ENCODE assay signal across 1 cellular context in genomic region chr3:196193738-196194541, GRCh38.
TF ChIP-seq lines count a peak whose summit lies in the region.

No MANE protein-coding gene starts in this region.

TF ChIP-seq in K562, 482 proteins besides CTCF, POLR2A, EP300 and RAD21 (continued from another document and continues in another):
- TF ChIP-seq ZNF512 (tag; IDR thresholded peaks at IDR 0.05) (no peak), ZNF699 (CRISPR knock-in tag; IDR thresholded peaks at IDR 0.05; ENCODE audit: insufficient replicate concordance) (no peak), ZNF77 (CRISPR knock-in tag; IDR thresholded peaks at IDR 0.05) (no peak), RBFOX2 (IDR thresholded peaks at IDR 0.05; ENCODE audit: low read depth, low read length) (peak; percentile 65), ZNF717 (CRISPR knock-in tag; IDR thresholded peaks at IDR 0.05) (no peak), CBX2 (IDR thresholded peaks at IDR 0.05; ENCODE audit: insufficient read depth, low read length, poor library complexity, severe bottlenecking) (no peak), ZNF253 (CRISPR knock-in tag; conservative IDR thresholded peaks at IDR 0.05) (no peak), HDAC3 (IDR thresholded peaks at IDR 0.05; ENCODE audit: borderline replicate concordance, partially characterized antibody) (no peak), ZNF507 (tag; conservative IDR thresholded peaks at IDR 0.05) (no peak), MTA1 (IDR thresholded peaks at IDR 0.05; ENCODE audit: borderline replicate concordance) (no peak), MAX (CRISPR knock-in tag; IDR thresholded peaks at IDR 0.05) (no peak), KDM4B (IDR thresholded peaks at IDR 0.05; ENCODE audit: borderline replicate concordance in 2 of 2, low read depth in 1 of 2) (no peak), POLR3G (IDR thresholded peaks at IDR 0.05; ENCODE audit: extremely low read depth, insufficient read length, insufficient replicate concordance) (no peak), WHSC1 (IDR thresholded peaks at IDR 0.05; ENCODE audit: low read length) (no peak), HNRNPH1 (optimal IDR thresholded peaks at IDR 0.05; ENCODE audit: low read depth, low read length) (no peak), HNRNPK (IDR thresholded peaks at IDR 0.05; ENCODE audit: low read depth, low read length, poor library complexity, severe bottlenecking) (no peak), KLF16 (IDR thresholded peaks at IDR 0.05) (peak; percentile 76), GTF2B (IDR thresholded peaks at IDR 0.05; ENCODE audit: extremely low read depth, insufficient read length) (no peak), ASH1L (IDR thresholded peaks at IDR 0.05; ENCODE audit: borderline replicate concordance, low read depth, partially characterized antibody) (no peak), E2F3 (CRISPR knock-in tag; IDR thresholded peaks at IDR 0.05) (no peak), HOMEZ (CRISPR knock-in tag; IDR thresholded peaks at IDR 0.05) (no peak), ZZZ3 (IDR thresholded peaks at IDR 0.05) (no peak), RBM25 (IDR thresholded peaks at IDR 0.05; ENCODE audit: low read depth, low read length, severe bottlenecking) (no peak), KHSRP (IDR thresholded peaks at IDR 0.05) (no peak), CHD1 (IDR thresholded peaks at IDR 0.05; ENCODE audit: low read length) (no peak), POLR3A (IDR thresholded peaks at IDR 0.05; ENCODE audit: borderline replicate concordance, extremely low read depth, insufficient read depth, insufficient read length) (no peak), BRD4 (IDR thresholded peaks at IDR 0.05) (no peak), SMAD2 (IDR thresholded peaks at IDR 0.05; ENCODE audit: low read depth, low read length) (no peak), OTX1 (CRISPR knock-in tag; IDR thresholded peaks at IDR 0.05) (no peak), ZNF316 (IDR thresholded peaks at IDR 0.05) (no peak), ARNT (IDR thresholded peaks at IDR 0.05) (no peak), ETV1 (tag; conservative IDR thresholded peaks at IDR 0.05; ENCODE audit: low read depth) (no peak), NBN (IDR thresholded peaks at IDR 0.05; ENCODE audit: low read depth) (no peak), GABPB1 (CRISPR knock-in tag; IDR thresholded peaks at IDR 0.05) (no peak), FOXM1 (IDR thresholded peaks at IDR 0.05; ENCODE audit: low read depth) (no peak), FOXM1 (CRISPR knock-in tag; IDR thresholded peaks at IDR 0.05; ENCODE audit: low read depth) (no peak), ZBTB17 (CRISPR knock-in tag; IDR thresholded peaks at IDR 0.05) (no peak; the same call in none of the 2 replicates)
- TF ChIP-seq, protein P1, sequence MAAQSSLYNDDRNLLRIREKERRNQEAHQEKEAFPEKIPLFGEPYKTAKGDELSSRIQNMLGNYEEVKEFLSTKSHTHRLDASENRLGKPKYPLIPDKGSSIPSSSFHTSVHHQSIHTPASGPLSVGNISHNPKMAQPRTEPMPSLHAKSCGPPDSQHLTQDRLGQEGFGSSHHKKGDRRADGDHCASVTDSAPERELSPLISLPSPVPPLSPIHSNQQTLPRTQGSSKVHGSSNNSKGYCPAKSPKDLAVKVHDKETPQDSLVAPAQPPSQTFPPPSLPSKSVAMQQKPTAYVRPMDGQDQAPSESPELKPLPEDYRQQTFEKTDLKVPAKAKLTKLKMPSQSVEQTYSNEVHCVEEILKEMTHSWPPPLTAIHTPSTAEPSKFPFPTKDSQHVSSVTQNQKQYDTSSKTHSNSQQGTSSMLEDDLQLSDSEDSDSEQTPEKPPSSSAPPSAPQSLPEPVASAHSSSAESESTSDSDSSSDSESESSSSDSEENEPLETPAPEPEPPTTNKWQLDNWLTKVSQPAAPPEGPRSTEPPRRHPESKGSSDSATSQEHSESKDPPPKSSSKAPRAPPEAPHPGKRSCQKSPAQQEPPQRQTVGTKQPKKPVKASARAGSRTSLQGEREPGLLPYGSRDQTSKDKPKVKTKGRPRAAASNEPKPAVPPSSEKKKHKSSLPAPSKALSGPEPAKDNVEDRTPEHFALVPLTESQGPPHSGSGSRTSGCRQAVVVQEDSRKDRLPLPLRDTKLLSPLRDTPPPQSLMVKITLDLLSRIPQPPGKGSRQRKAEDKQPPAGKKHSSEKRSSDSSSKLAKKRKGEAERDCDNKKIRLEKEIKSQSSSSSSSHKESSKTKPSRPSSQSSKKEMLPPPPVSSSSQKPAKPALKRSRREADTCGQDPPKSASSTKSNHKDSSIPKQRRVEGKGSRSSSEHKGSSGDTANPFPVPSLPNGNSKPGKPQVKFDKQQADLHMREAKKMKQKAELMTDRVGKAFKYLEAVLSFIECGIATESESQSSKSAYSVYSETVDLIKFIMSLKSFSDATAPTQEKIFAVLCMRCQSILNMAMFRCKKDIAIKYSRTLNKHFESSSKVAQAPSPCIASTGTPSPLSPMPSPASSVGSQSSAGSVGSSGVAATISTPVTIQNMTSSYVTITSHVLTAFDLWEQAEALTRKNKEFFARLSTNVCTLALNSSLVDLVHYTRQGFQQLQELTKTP (IDR thresholded peaks at IDR 0.05; ENCODE audit: low read depth in 1 of 2, partially characterized antibody in 2 of 2): no peak
- TF ChIP-seq, protein P2, sequence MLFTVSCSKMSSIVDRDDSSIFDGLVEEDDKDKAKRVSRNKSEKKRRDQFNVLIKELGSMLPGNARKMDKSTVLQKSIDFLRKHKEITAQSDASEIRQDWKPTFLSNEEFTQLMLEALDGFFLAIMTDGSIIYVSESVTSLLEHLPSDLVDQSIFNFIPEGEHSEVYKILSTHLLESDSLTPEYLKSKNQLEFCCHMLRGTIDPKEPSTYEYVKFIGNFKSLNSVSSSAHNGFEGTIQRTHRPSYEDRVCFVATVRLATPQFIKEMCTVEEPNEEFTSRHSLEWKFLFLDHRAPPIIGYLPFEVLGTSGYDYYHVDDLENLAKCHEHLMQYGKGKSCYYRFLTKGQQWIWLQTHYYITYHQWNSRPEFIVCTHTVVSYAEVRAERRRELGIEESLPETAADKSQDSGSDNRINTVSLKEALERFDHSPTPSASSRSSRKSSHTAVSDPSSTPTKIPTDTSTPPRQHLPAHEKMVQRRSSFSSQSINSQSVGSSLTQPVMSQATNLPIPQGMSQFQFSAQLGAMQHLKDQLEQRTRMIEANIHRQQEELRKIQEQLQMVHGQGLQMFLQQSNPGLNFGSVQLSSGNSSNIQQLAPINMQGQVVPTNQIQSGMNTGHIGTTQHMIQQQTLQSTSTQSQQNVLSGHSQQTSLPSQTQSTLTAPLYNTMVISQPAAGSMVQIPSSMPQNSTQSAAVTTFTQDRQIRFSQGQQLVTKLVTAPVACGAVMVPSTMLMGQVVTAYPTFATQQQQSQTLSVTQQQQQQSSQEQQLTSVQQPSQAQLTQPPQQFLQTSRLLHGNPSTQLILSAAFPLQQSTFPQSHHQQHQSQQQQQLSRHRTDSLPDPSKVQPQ (CRISPR knock-in tag; IDR thresholded peaks at IDR 0.05; ENCODE audit: borderline replicate concordance): no peak
- TF ChIP-seq, protein P3, sequence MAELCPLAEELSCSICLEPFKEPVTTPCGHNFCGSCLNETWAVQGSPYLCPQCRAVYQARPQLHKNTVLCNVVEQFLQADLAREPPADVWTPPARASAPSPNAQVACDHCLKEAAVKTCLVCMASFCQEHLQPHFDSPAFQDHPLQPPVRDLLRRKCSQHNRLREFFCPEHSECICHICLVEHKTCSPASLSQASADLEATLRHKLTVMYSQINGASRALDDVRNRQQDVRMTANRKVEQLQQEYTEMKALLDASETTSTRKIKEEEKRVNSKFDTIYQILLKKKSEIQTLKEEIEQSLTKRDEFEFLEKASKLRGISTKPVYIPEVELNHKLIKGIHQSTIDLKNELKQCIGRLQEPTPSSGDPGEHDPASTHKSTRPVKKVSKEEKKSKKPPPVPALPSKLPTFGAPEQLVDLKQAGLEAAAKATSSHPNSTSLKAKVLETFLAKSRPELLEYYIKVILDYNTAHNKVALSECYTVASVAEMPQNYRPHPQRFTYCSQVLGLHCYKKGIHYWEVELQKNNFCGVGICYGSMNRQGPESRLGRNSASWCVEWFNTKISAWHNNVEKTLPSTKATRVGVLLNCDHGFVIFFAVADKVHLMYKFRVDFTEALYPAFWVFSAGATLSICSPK (IDR thresholded peaks at IDR 0.05; ENCODE audit: borderline replicate concordance): no peak
- TF ChIP-seq, protein P4, sequence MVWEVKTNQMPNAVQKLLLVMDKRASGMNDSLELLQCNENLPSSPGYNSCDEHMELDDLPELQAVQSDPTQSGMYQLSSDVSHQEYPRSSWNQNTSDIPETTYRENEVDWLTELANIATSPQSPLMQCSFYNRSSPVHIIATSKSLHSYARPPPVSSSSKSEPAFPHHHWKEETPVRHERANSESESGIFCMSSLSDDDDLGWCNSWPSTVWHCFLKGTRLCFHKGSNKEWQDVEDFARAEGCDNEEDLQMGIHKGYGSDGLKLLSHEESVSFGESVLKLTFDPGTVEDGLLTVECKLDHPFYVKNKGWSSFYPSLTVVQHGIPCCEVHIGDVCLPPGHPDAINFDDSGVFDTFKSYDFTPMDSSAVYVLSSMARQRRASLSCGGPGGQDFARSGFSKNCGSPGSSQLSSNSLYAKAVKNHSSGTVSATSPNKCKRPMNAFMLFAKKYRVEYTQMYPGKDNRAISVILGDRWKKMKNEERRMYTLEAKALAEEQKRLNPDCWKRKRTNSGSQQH (CRISPR knock-in tag; IDR thresholded peaks at IDR 0.05): no peak
- TF ChIP-seq, protein P5, sequence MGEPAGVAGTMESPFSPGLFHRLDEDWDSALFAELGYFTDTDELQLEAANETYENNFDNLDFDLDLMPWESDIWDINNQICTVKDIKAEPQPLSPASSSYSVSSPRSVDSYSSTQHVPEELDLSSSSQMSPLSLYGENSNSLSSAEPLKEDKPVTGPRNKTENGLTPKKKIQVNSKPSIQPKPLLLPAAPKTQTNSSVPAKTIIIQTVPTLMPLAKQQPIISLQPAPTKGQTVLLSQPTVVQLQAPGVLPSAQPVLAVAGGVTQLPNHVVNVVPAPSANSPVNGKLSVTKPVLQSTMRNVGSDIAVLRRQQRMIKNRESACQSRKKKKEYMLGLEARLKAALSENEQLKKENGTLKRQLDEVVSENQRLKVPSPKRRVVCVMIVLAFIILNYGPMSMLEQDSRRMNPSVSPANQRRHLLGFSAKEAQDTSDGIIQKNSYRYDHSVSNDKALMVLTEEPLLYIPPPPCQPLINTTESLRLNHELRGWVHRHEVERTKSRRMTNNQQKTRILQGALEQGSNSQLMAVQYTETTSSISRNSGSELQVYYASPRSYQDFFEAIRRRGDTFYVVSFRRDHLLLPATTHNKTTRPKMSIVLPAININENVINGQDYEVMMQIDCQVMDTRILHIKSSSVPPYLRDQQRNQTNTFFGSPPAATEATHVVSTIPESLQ (CRISPR knock-in tag; IDR thresholded peaks at IDR 0.05): no peak
- TF ChIP-seq, protein P6, sequence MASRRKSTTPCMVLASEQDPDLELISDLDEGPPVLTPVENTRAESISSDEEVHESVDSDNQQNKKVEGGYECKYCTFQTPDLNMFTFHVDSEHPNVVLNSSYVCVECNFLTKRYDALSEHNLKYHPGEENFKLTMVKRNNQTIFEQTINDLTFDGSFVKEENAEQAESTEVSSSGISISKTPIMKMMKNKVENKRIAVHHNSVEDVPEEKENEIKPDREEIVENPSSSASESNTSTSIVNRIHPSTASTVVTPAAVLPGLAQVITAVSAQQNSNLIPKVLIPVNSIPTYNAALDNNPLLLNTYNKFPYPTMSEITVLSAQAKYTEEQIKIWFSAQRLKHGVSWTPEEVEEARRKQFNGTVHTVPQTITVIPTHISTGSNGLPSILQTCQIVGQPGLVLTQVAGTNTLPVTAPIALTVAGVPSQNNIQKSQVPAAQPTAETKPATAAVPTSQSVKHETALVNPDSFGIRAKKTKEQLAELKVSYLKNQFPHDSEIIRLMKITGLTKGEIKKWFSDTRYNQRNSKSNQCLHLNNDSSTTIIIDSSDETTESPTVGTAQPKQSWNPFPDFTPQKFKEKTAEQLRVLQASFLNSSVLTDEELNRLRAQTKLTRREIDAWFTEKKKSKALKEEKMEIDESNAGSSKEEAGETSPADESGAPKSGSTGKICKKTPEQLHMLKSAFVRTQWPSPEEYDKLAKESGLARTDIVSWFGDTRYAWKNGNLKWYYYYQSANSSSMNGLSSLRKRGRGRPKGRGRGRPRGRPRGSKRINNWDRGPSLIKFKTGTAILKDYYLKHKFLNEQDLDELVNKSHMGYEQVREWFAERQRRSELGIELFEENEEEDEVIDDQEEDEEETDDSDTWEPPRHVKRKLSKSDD (conservative IDR thresholded peaks at IDR 0.05; ENCODE audit: low read length): no peak
